7 cellular contexts compared by ENCODE assay signal in the genomic region with DNA sequence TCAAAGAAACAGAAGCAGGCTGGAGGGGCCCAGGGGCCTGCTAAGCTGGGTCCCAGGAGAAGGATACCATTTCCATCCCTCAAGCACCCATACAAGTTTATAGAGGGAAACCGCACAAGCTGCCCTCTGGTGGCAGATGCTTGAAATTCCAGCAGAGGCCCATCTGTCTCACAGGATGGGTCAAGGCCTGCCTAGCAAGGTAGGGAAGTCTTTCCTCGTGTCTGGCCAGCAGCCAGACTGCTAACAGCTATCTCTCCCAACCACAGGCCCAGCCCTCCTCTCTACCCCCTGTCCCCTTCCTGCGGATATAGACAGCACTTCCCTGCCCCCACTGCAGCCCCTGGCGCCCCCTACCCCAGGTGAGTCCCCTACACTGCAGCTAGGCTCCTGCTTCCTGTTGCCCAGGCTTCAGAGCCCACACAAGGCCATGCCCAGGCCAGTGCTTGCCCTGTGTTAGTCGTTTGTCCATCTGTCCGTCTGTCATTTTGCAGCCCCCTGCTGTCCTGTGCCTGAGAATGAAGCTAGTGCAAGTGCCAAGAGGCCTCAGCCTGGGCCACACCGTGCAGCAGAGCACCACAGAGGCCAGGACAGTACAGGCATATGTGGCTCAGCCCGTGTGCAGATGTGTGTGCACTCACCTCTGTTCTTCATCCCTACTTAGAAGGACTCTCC. TPM values are rescaled to one million over a fixed set of nuclear protein-coding genes. Genes with fewer than 3 reads are reported as not detected.
DNase-seq lines count a peak whose midpoint lies in the region; ATAC-seq and TF ChIP-seq lines count a peak whose summit lies in the region.

No MANE protein-coding gene starts in this region.

- WGBS in upper lobe of left lung, 2 donors = 36 to 67% methylated on average over 3 to 8 of the region's 8 CpGs

- no peak overlapping the region for H3K27ac ChIP-seq in epithelial cell of prostate
- H3K27ac ChIP-seq in upper lobe of left lung = no peak overlapping the region

- TF ChIP-seq CTCF in GM10266 (IDR thresholded peaks at IDR 0.05; ENCODE audit: control insufficient read depth, insufficient read depth, low read depth, missing control alignments) = peak; percentile 77
- TF ChIP-seq CTCF in mucosa of descending colon (IDR thresholded peaks at IDR 0.05) = peak; percentile 60
- TF ChIP-seq CTCF in upper lobe of left lung (IDR thresholded peaks at IDR 0.05) = peak; percentile 53 to 81 (median 72)

- H3K27me3 ChIP-seq in upper lobe of left lung = no peaks in the 10 kb centered on the region

- H3K9me3 ChIP-seq in mucosa of descending colon = no peaks in the 10 kb centered on the region
- no peaks in the 10 kb centered on the region for H3K9me3 ChIP-seq in upper lobe of left lung

- no peak overlapping the region for H3K4me3 ChIP-seq in mucosa of descending colon
- no peak overlapping the region for H3K4me3 ChIP-seq in upper lobe of left lung

- ATAC-seq in HG03103 (IDR thresholded peaks at IDR 0.05; ENCODE audit: low read depth, unreplicated experiment) = peak; percentile 46
- ATAC-seq in mucosa of descending colon = peak; percentile 84
- peak; percentile 66 to 70 for ATAC-seq in upper lobe of left lung (ENCODE audit: low FRiP score in 2 of 2)

- TF ChIP-seq POLR2A in upper lobe of left lung (IDR thresholded peaks at IDR 0.05) = no peak

- peak; percentile 63 for DNase-seq in GM10266 (ENCODE audit: extremely low spot score)
- DNase-seq in NCI-H748 (lab: John Stamatoyannopoulos, UW; ENCODE audit: unreplicated experiment) = peak; percentile 61
- peak; percentile 70 to 79 for DNase-seq in activated CD4-positive, alpha-beta T cell treated with anti-CD3 and anti-CD28 coated beads, Interleukin-2, amount 50 U/mL, for 48 hours
- peak; percentile 57 for DNase-seq in epithelial cell of prostate (ENCODE audit: low read depth, low spot score)
- DNase-seq in mucosa of descending colon = peak; percentile 69 to 81 (median 80)
- peak in 1 of 2 donors; percentile 57 for DNase-seq in upper lobe of left lung

- H3K4me1 ChIP-seq in mucosa of descending colon (ENCODE audit: low read depth) (no peaks in the 10 kb centered on the region), upper lobe of left lung (peaks cover 5 to 26% (median 7%) of the 10 kb centered on the region in 4 donors)

- TF ChIP-seq EP300 in upper lobe of left lung (IDR thresholded peaks at IDR 0.05) = no peak

- no peaks in the 10 kb centered on the region for H3K36me3 ChIP-seq in mucosa of descending colon (ENCODE audit: low read depth)
- H3K36me3 ChIP-seq in upper lobe of left lung = peaks cover 0 to 71% (median 38%) of the 10 kb centered on the region in 4 donors

- intact Hi-C loops in mucosa of descending colon (cut with DNase I, micrococcal nuclease) = loop anchor here (10.0 kb wide), 1 partner anchor 96 kb away; no protein-coding TSS in a partner anchor

RNA-seq across cellular contexts. Expression of gene TCF7, which starts 26.2 kb away (rescaled TPM):
- total RNA-seq in mucosa of descending colon (1 to 10 TPM; 1.9 to 6.8 (median 4.4) TPM), upper lobe of left lung (1 to 10 TPM; 3.5 to 7.4 (median 5.8) TPM)

RNA-seq across cellular contexts. Expression of gene SKP1, which starts 36.1 kb away (rescaled TPM):
- total RNA-seq in mucosa of descending colon (100 to 1,000 TPM; 241 to 316 (median 281) TPM), upper lobe of left lung (100 to 1,000 TPM in 5 of 6 donors, 10 to 100 TPM in 1; 24.1 to 232 (median 162) TPM)
